8 cellular contexts compared by ENCODE assay signal in the genomic region with DNA sequence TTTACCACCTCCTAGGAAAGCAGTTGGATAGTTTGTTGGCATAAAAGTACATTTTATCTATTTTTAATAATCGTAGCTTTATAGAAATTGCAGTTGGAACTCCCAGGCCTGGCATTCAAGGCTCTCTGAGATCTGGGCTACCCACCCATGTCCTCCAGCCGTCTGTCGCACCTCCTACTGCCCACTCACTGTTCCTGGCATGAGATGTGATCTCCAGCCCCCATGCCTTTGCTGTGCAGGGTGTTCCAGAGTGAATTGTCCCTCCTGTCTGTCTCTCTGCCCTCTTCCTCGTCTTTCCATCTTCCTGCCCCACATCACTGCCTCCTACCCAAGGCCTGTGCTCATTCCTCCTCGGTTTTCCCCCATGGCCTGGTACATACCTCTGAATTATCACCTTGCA. TPM values are rescaled to one million over a fixed set of nuclear protein-coding genes. Genes with fewer than 3 reads are reported as not detected.
DNase-seq lines count a peak whose midpoint lies in the region; ATAC-seq and TF ChIP-seq lines count a peak whose summit lies in the region.

No MANE protein-coding gene starts in this region.

- H3K9me3 ChIP-seq in osteoblast (ENCODE audit: low read depth, low read length), result no peaks in the 10 kb centered on the region

- peak overlapping the region; percentile 12 for H3K27ac Mint-ChIP-seq in central memory CD8-positive, alpha-beta T cell (ENCODE audit: low read depth)

- DNase-seq in AG09309 (ENCODE audit: low read depth) (no peak), HK-2 (ENCODE audit: unreplicated experiment) (peak; percentile 41), osteoblast (ENCODE audit: insufficient read length, low spot score, missing footprints) (no peak), NCI-H82 (lab: John Stamatoyannopoulos, UW) (no peak), NK-92 (lab: John Stamatoyannopoulos, UW; ENCODE audit: unreplicated experiment) (no peak), AML-193 (lab: John Stamatoyannopoulos, UW) (no peak)
- DNase-seq in central memory CD8-positive, alpha-beta T cell (ENCODE audit: low spot score in 2 of 2), result no peak

- peaks cover 52% of the 10 kb centered on the region for H3K4me1 ChIP-seq in osteoblast (ENCODE audit: insufficient read depth, low read length)

- peaks cover 87% of the 10 kb centered on the region for H3K79me2 ChIP-seq in osteoblast (ENCODE audit: insufficient read depth, low read length)

- H3K4me3 ChIP-seq in AG09309 (ENCODE audit: control insufficient read depth, low read depth, low read length), result peak overlapping the region; percentile 14
- no peak overlapping the region for H3K4me3 ChIP-seq in osteoblast (ENCODE audit: insufficient read depth, low read length)

- H2AFZ ChIP-seq in osteoblast (ENCODE audit: low read length), result no peak overlapping the region

- peaks cover 4% of the 10 kb centered on the region for H4K20me1 ChIP-seq in osteoblast (ENCODE audit: insufficient read depth, low read length)

- H3K27me3 ChIP-seq in osteoblast (ENCODE audit: insufficient read depth, low read length), result no peaks in the 10 kb centered on the region

- peaks cover 38% of the 10 kb centered on the region for H3K36me3 ChIP-seq in osteoblast (ENCODE audit: insufficient read depth, low read length)

- peaks cover 58% of the 10 kb centered on the region for H3K36me3 Mint-ChIP-seq in central memory CD8-positive, alpha-beta T cell (ENCODE audit: insufficient read depth)

- ATAC-seq in central memory CD8-positive, alpha-beta T cell (replicated peaks; ENCODE audit: extremely low read depth, poor library complexity, severe bottlenecking), result no peak
- no peak for ATAC-seq in HG03457 (IDR thresholded peaks at IDR 0.05; ENCODE audit: unreplicated experiment)

- TF ChIP-seq CTCF in AG09309 (IDR thresholded peaks at IDR 0.05; ENCODE audit: control insufficient read depth, insufficient read depth, low read depth, low read length, missing control alignments), result no peak
- TF ChIP-seq CTCF in osteoblast (IDR thresholded peaks at IDR 0.05; ENCODE audit: extremely low read depth, low read depth, low read length), result no peak

- peaks cover 41% of the 10 kb centered on the region for H3K4me1 Mint-ChIP-seq in central memory CD8-positive, alpha-beta T cell

- no peaks in the 10 kb centered on the region for H3K9me3 Mint-ChIP-seq in central memory CD8-positive, alpha-beta T cell

- H3K4me2 ChIP-seq in osteoblast (ENCODE audit: insufficient read depth, low read length), result peak overlapping the region; percentile 68

- peak overlapping the region; percentile 93 for H3K27ac ChIP-seq in osteoblast (ENCODE audit: low read depth, low read length)

- no peaks in the 10 kb centered on the region for H3K27me3 Mint-ChIP-seq in central memory CD8-positive, alpha-beta T cell

- H3K4me3 Mint-ChIP-seq in central memory CD8-positive, alpha-beta T cell, result peak overlapping the region; percentile 2

RNA-seq across cellular contexts. Expression of gene PTPN1, which starts 50.7 kb away (rescaled TPM):
- total RNA-seq in osteoblast, result 27.4 and 28.6 TPM in 2 replicates
